ENCODE assay signal across 24 cellular contexts in genomic region chr9:133878402-133878801, GRCh38.
"Had no signal": no experiment of that assay in that cellular context is flagged by ENCODE, and none has a peak within 500 bp of the region (broad histone marks: within the 10 kb centered on the region; RNA-seq: fewer than 3 reads in every experiment).

No MANE protein-coding gene starts in this region.

- DNase-seq: activated CD4-positive, alpha-beta memory T cell treated with anti-CD3 and anti-CD28 coated beads, Interleukin-2, amount 10 ng/mL, durations not matched to agents 7 days and 5 days; activated CD4-positive, alpha-beta T cell treated with anti-CD3 and anti-CD28 coated beads for 48 hours; activated CD8-positive, alpha-beta memory T cell treated with anti-CD3 and anti-CD28 coated beads, Interleukin-2, amount 10 ng/mL, durations not matched to agents 7 days and 5 days; activated effector memory CD4-positive, alpha-beta T cell treated with anti-CD3 and anti-CD28 coated beads, Interleukin-2, amount 50 U/mL, for 16 hours; activated naive CD4-positive, alpha-beta T cell treated with anti-CD3 and anti-CD28 coated beads, Interleukin-2, amount 10 ng/mL, durations not matched to agents 7 days and 5 days; activated naive CD8-positive, alpha-beta T cell treated with anti-CD3 and anti-CD28 coated beads, Interleukin-2, amount 50 U/mL, for 24 hours; activated T-cell treated with anti-CD3 and anti-CD28 coated beads for 4 hours; anterior cingulate cortex; body of pancreas; effector CD4-positive, alpha-beta T cell; erythroblast; foreskin fibroblast; kidney; midbrain; occipital lobe; posterior cingulate gyrus; stimulated activated CD4-positive, alpha-beta T cell treated with anti-CD3 and anti-CD28 coated beads, Interleukin-4, amount 100 ng/mL, for 24 hours; stimulated activated naive CD8-positive, alpha-beta T cell treated with anti-CD3 and anti-CD28 coated beads, Interleukin-15, amount 100 ng/mL, for 72 hours; T1000 had no signal

- H3K4me1 Mint-ChIP-seq: activated CD4-positive, alpha-beta memory T cell treated with anti-CD3 and anti-CD28 coated beads, Interleukin-2, amount 10 ng/mL, durations not matched to agents 7 days and 5 days; activated CD8-positive, alpha-beta memory T cell treated with anti-CD3 and anti-CD28 coated beads, Interleukin-2, amount 10 ng/mL, durations not matched to agents 7 days and 5 days; activated naive CD4-positive, alpha-beta T cell treated with anti-CD3 and anti-CD28 coated beads, Interleukin-2, amount 10 ng/mL, durations not matched to agents 7 days and 5 days; activated naive CD8-positive, alpha-beta T cell treated with anti-CD3 and anti-CD28 coated beads, Interleukin-2, amount 50 U/mL, for 24 hours; stimulated activated naive CD8-positive, alpha-beta T cell treated with anti-CD3 and anti-CD28 coated beads, Interleukin-15, amount 100 ng/mL, for 72 hours had no signal

- H3K9me3 Mint-ChIP-seq: activated CD4-positive, alpha-beta memory T cell treated with anti-CD3 and anti-CD28 coated beads, Interleukin-2, amount 10 ng/mL, durations not matched to agents 7 days and 5 days; activated naive CD4-positive, alpha-beta T cell treated with anti-CD3 and anti-CD28 coated beads, Interleukin-2, amount 10 ng/mL, durations not matched to agents 7 days and 5 days; activated naive CD8-positive, alpha-beta T cell treated with anti-CD3 and anti-CD28 coated beads, Interleukin-2, amount 50 U/mL, for 24 hours; dendritic cell treated with granulocyte-macrophage colony-stimulating factor and Interleukin-4, amounts not matched to agents 40 ng/mL and 50 ng/mL, for 4 days; nephron; stimulated activated naive CD8-positive, alpha-beta T cell treated with anti-CD3 and anti-CD28 coated beads, Interleukin-15, amount 100 ng/mL, for 72 hours; T-helper 1 cell treated with Interleukin-12 subunit alpha and Interleukin-12 subunit beta and Interleukin-4 antibody, amounts not matched to agents 30 μg/mL and 1 μg/mL, for 36 hours had no signal

- H3K27ac Mint-ChIP-seq: activated CD4-positive, alpha-beta memory T cell treated with anti-CD3 and anti-CD28 coated beads, Interleukin-2, amount 10 ng/mL, durations not matched to agents 7 days and 5 days; activated CD8-positive, alpha-beta memory T cell treated with anti-CD3 and anti-CD28 coated beads, Interleukin-2, amount 10 ng/mL, durations not matched to agents 7 days and 5 days; activated naive CD4-positive, alpha-beta T cell treated with anti-CD3 and anti-CD28 coated beads, Interleukin-2, amount 10 ng/mL, durations not matched to agents 7 days and 5 days; activated naive CD8-positive, alpha-beta T cell treated with anti-CD3 and anti-CD28 coated beads, Interleukin-2, amount 50 U/mL, for 24 hours; dendritic cell treated with granulocyte-macrophage colony-stimulating factor and Interleukin-4, amounts not matched to agents 40 ng/mL and 50 ng/mL, for 4 days; nephron; stimulated activated naive CD8-positive, alpha-beta T cell treated with anti-CD3 and anti-CD28 coated beads, Interleukin-15, amount 100 ng/mL, for 72 hours; T-helper 1 cell treated with Interleukin-12 subunit alpha and Interleukin-12 subunit beta and Interleukin-4 antibody, amounts not matched to agents 30 μg/mL and 1 μg/mL, for 36 hours had no signal

- H3K27me3 Mint-ChIP-seq: activated CD4-positive, alpha-beta memory T cell treated with anti-CD3 and anti-CD28 coated beads, Interleukin-2, amount 10 ng/mL, durations not matched to agents 7 days and 5 days; activated CD8-positive, alpha-beta memory T cell treated with anti-CD3 and anti-CD28 coated beads, Interleukin-2, amount 10 ng/mL, durations not matched to agents 7 days and 5 days; activated naive CD4-positive, alpha-beta T cell treated with anti-CD3 and anti-CD28 coated beads, Interleukin-2, amount 10 ng/mL, durations not matched to agents 7 days and 5 days; activated naive CD8-positive, alpha-beta T cell treated with anti-CD3 and anti-CD28 coated beads, Interleukin-2, amount 50 U/mL, for 24 hours; dendritic cell treated with granulocyte-macrophage colony-stimulating factor and Interleukin-4, amounts not matched to agents 40 ng/mL and 50 ng/mL, for 4 days; stimulated activated naive CD8-positive, alpha-beta T cell treated with anti-CD3 and anti-CD28 coated beads, Interleukin-15, amount 100 ng/mL, for 72 hours had no signal

- H3K4me3 ChIP-seq: body of pancreas, lung, tibial nerve had no signal

- H3K9me3 ChIP-seq: body of pancreas, tibial nerve had no signal

- H3K27me3 ChIP-seq: body of pancreas, tibial nerve had no signal

- H3K36me3 ChIP-seq: tibial nerve had no signal

- ATAC-seq: activated CD8-positive, alpha-beta memory T cell treated with anti-CD3 and anti-CD28 coated beads, Interleukin-2, amount 10 ng/mL, durations not matched to agents 7 days and 5 days; activated naive CD8-positive, alpha-beta T cell treated with anti-CD3 and anti-CD28 coated beads, Interleukin-2, amount 50 U/mL, for 24 hours; body of pancreas; stimulated activated naive CD8-positive, alpha-beta T cell treated with anti-CD3 and anti-CD28 coated beads, Interleukin-15, amount 100 ng/mL, for 72 hours had no signal

- H3K27ac ChIP-seq: body of pancreas, tibial nerve had no signal

- H3K36me3 Mint-ChIP-seq: activated CD8-positive, alpha-beta memory T cell treated with anti-CD3 and anti-CD28 coated beads, Interleukin-2, amount 10 ng/mL, durations not matched to agents 7 days and 5 days; activated naive CD4-positive, alpha-beta T cell treated with anti-CD3 and anti-CD28 coated beads, Interleukin-2, amount 10 ng/mL, durations not matched to agents 7 days and 5 days had no signal

- H3K4me3 Mint-ChIP-seq: activated CD4-positive, alpha-beta memory T cell treated with anti-CD3 and anti-CD28 coated beads, Interleukin-2, amount 10 ng/mL, durations not matched to agents 7 days and 5 days; activated CD8-positive, alpha-beta memory T cell treated with anti-CD3 and anti-CD28 coated beads, Interleukin-2, amount 10 ng/mL, durations not matched to agents 7 days and 5 days; activated naive CD4-positive, alpha-beta T cell treated with anti-CD3 and anti-CD28 coated beads, Interleukin-2, amount 10 ng/mL, durations not matched to agents 7 days and 5 days; activated naive CD8-positive, alpha-beta T cell treated with anti-CD3 and anti-CD28 coated beads, Interleukin-2, amount 50 U/mL, for 24 hours; dendritic cell treated with granulocyte-macrophage colony-stimulating factor and Interleukin-4, amounts not matched to agents 40 ng/mL and 50 ng/mL, for 4 days; nephron; stimulated activated naive CD8-positive, alpha-beta T cell treated with anti-CD3 and anti-CD28 coated beads, Interleukin-15, amount 100 ng/mL, for 72 hours; T-helper 1 cell treated with Interleukin-12 subunit alpha and Interleukin-12 subunit beta and Interleukin-4 antibody, amounts not matched to agents 30 μg/mL and 1 μg/mL, for 36 hours had no signal
